In the genomic region with DNA sequence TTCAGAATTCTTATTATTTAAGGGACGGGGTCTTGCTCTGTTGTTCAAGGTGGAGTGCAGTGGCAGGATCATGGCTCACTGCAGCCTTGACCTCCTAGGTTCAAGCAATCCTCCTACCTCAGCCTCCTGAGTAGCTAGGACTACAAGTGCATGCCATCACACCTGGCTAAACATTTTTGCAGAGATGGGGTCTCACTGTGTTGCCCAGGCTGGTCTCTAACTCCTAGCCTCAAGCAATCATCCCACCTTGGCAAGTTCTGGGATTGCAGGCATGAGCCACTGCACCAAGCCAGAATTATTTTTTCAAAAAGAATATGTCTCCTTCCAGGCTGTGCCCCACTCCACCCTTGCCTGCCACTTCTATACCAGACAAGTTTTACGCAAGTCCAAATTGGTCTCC, we compare ENCODE assay signal across 19 cellular contexts.
DNase-seq lines count a peak whose midpoint lies in the region; ATAC-seq and TF ChIP-seq lines count a peak whose summit lies in the region.
"Had no signal": no experiment of that assay in that cellular context is flagged by ENCODE, and none has a peak within 500 bp of the region (broad histone marks: within the 10 kb centered on the region; RNA-seq: fewer than 3 reads in every experiment).

No MANE protein-coding gene starts in this region.

- H3K79me2 ChIP-seq in smooth muscle cell (ENCODE audit: low read depth): no peaks in the 10 kb centered on the region

- H3K4me1 ChIP-seq in foreskin keratinocyte (peaks cover 25% of the 10 kb centered on the region), smooth muscle cell (ENCODE audit: low read depth) (peaks cover 23% of the 10 kb centered on the region)
- H3K4me1 ChIP-seq: BLaER1 had no signal

- H3K27me3 ChIP-seq in foreskin keratinocyte: no peaks in the 10 kb centered on the region
- no peaks in the 10 kb centered on the region for H3K27me3 ChIP-seq in smooth muscle cell (ENCODE audit: low read depth)
- H3K27me3 ChIP-seq: BLaER1 had no signal

- TF ChIP-seq CTCF in foreskin keratinocyte (conservative IDR thresholded peaks at IDR 0.05): no peak
- TF ChIP-seq CTCF in smooth muscle cell (IDR thresholded peaks at IDR 0.05; ENCODE audit: borderline replicate concordance, insufficient read depth, poor library complexity, severe bottlenecking): no peak

- 92% methylated on average over 2 of the region's 2 CpGs for WGBS in smooth muscle cell (ENCODE audit: low lambda C conversion rate)

- H3K9ac ChIP-seq in smooth muscle cell (ENCODE audit: low read depth): no peak overlapping the region
- H3K9ac ChIP-seq: BLaER1, GM23248 had no signal

- no peaks in the 10 kb centered on the region for H3K9me3 ChIP-seq in smooth muscle cell (replicated peaks; ENCODE audit: low read depth)
- H3K9me3 ChIP-seq: BLaER1, Caco-2 had no signal

- no peak overlapping the region for H3K4me3 ChIP-seq in smooth muscle cell
- H3K4me3 ChIP-seq: BLaER1, GM12878, GM23248 had no signal

- H3K27ac ChIP-seq in foreskin keratinocyte (peak overlapping the region; percentile 18), smooth muscle cell (ENCODE audit: low read depth) (peak overlapping the region; percentile 76)
- H3K27ac ChIP-seq: 22Rv1, BLaER1, C4-2B, GM23248 had no signal

- H3K4me2 ChIP-seq in smooth muscle cell: no peak overlapping the region
- H3K4me2 ChIP-seq: BLaER1 had no signal

- H4K20me1 ChIP-seq in smooth muscle cell (ENCODE audit: low read depth): no peaks in the 10 kb centered on the region
- H4K20me1 ChIP-seq: BLaER1 had no signal

- no peaks in the 10 kb centered on the region for H3K36me3 ChIP-seq in smooth muscle cell (ENCODE audit: low read depth)
- H3K36me3 ChIP-seq: BLaER1 had no signal

- H3F3A ChIP-seq in smooth muscle cell (ENCODE audit: low read depth): no peaks in the 10 kb centered on the region

- H2AFZ ChIP-seq in smooth muscle cell (ENCODE audit: low read depth): no peak overlapping the region
- H2AFZ ChIP-seq: GM23248 had no signal

- no peak for ATAC-seq in foreskin keratinocyte
- ATAC-seq: CD8-positive, alpha-beta T cell; GM12878; HCT116 had no signal

- DNase-seq in DMS79 (lab: John Stamatoyannopoulos, UW): peak; percentile 5
- DNase-seq in DMS79 treated with DMSO at 0.1 percent for 48 hours (lab: John Stamatoyannopoulos, UW): no peak
- no peak for DNase-seq in foreskin keratinocyte
- no peak for DNase-seq in smooth muscle cell (lab: John Stamatoyannopoulos, UW; ENCODE audit: unreplicated experiment)
- no peak for DNase-seq in iPS-NIHi11 (ENCODE audit: low spot score)
- DNase-seq in NCI-H2227 treated with DMSO at 0.1 percent for 48 hours (lab: John Stamatoyannopoulos, UW): no peak
- DNase-seq: Caco-2; CD4-positive, CD25-positive, alpha-beta regulatory T cell; CD8-positive, alpha-beta T cell; DMS 273 treated with DMSO at 0.1 percent for 48 hours; DND-41; GM23248; H9; HFFc6 had no signal
